In genomic region chr7:143504937-143505297, GRCh38 we compare ENCODE assay signal across 22 cellular contexts. TPM values are rescaled to one million over a fixed set of nuclear protein-coding genes. Genes with fewer than 3 reads are reported as not detected.
DNase-seq lines count a peak whose midpoint lies in the region; ATAC-seq and TF ChIP-seq lines count a peak whose summit lies in the region.
"Had no signal": no experiment of that assay in that cellular context is flagged by ENCODE, and none has a peak within 500 bp of the region (broad histone marks: within the 10 kb centered on the region; RNA-seq: fewer than 3 reads in every experiment).

No MANE protein-coding gene starts in this region.

- H3F3A ChIP-seq in SK-N-SH (replicated peaks; ENCODE audit: insufficient read depth): peaks cover 38% of the 10 kb centered on the region

- H3K9me3 ChIP-seq in A673 (ENCODE audit: low read depth, low read length, poor library complexity, severe bottlenecking): no peaks in the 10 kb centered on the region
- H3K9me3 ChIP-seq in Karpas-422 (ENCODE audit: low read length): no peaks in the 10 kb centered on the region
- no peaks in the 10 kb centered on the region for H3K9me3 ChIP-seq in SK-N-SH
- H3K9me3 ChIP-seq in fibroblast of lung (ENCODE audit: control insufficient read depth, insufficient read depth, low read depth, low read length): no peaks in the 10 kb centered on the region
- H3K9me3 ChIP-seq in stomach: no peaks in the 10 kb centered on the region
- H3K9me3 ChIP-seq: A549, ascending aorta, esophagus squamous epithelium, prostate gland, thoracic aorta had no signal

- H3K79me2 ChIP-seq in Karpas-422 (ENCODE audit: low read length) (no peaks in the 10 kb centered on the region), SK-N-SH (ENCODE audit: insufficient read depth) (no peaks in the 10 kb centered on the region), fibroblast of lung (ENCODE audit: control insufficient read depth, insufficient read depth, low read length) (no peaks in the 10 kb centered on the region)

- H3K4me2 ChIP-seq in Karpas-422 (ENCODE audit: low read depth, low read length, poor library complexity, severe bottlenecking): no peak overlapping the region
- H3K4me2 ChIP-seq in SK-N-SH: no peak overlapping the region
- H3K4me2 ChIP-seq in fibroblast of lung (ENCODE audit: extremely low read depth, insufficient read depth, low read length): no peak overlapping the region
- H3K4me2 ChIP-seq: A549 had no signal

- no TSS peak for BruUV-seq in A673 (replicated peaks; lab: Mats Ljungman, UMichigan)

- no peak for TF ChIP-seq EP300 in SK-N-SH (IDR thresholded peaks at IDR 0.05; ENCODE audit: borderline replicate concordance in 1 of 2, low read depth in 1 of 2, low read length in 1 of 2)
- no peak for TF ChIP-seq EP300 in stomach (IDR thresholded peaks at IDR 0.05)

- H3K4me1 ChIP-seq in A673 (ENCODE audit: insufficient read depth, low read length, poor library complexity, severe bottlenecking) (no peaks in the 10 kb centered on the region), Karpas-422 (ENCODE audit: low read length) (peaks cover 9% of the 10 kb centered on the region), SK-N-SH (ENCODE audit: control insufficient read depth in 1 of 2, insufficient read depth in 2 of 2, low read depth in 1 of 2, low read length in 1 of 2) (peaks cover 9 to 16% of the 10 kb centered on the region in 2 experiments; a peak in 2 of 4 replicates), fibroblast of lung (ENCODE audit: control insufficient read depth, extremely low read depth, insufficient read depth, low read length) (no peaks in the 10 kb centered on the region), stomach (no peaks in the 10 kb centered on the region)
- H3K4me1 ChIP-seq: A549, ascending aorta, prostate gland had no signal

- H4K20me1 ChIP-seq in Karpas-422 (ENCODE audit: insufficient read depth, low read depth, low read length) (no peaks in the 10 kb centered on the region), SK-N-SH (ENCODE audit: insufficient read depth) (no peaks in the 10 kb centered on the region), fibroblast of lung (ENCODE audit: control insufficient read depth, extremely low read depth, insufficient read depth, low read length) (no peaks in the 10 kb centered on the region)

- intact Hi-C loops in A673 (cut with micrococcal nuclease; ENCODE audit: unreplicated experiment) (no loop called here), stomach (cut with DNase I; ENCODE audit: low total_unique reads) (no loop called here)

- TF ChIP-seq CTCF in A673 (conservative IDR thresholded peaks at IDR 0.05; ENCODE audit: low read depth, low read length): no peak; the same call in 1 of the 2 replicates
- TF ChIP-seq CTCF in SK-N-SH (IDR thresholded peaks at IDR 0.05): peak; percentile 52
- TF ChIP-seq CTCF in fibroblast of lung (conservative IDR thresholded peaks at IDR 0.05 in 1 of 2, IDR thresholded peaks at IDR 0.05 in 1 of 2; ENCODE audit: low read depth in 1 of 2, low read length in 2 of 2): peak; percentile 6 to 12
- no peak for TF ChIP-seq CTCF in stomach (IDR thresholded peaks at IDR 0.05)

- H3K27ac ChIP-seq in A673 (ENCODE audit: low read depth, low read length, poor library complexity, severe bottlenecking) (no peak overlapping the region), Karpas-422 (ENCODE audit: low read length) (no peak overlapping the region), SK-N-SH (ENCODE audit: low read depth in 2 of 2, low read length in 1 of 2) (peak overlapping the region; percentile 84 to 95), fibroblast of lung (ENCODE audit: insufficient read depth, low read length) (no peak overlapping the region), stomach (no peak overlapping the region)
- H3K27ac ChIP-seq: A549, ascending aorta, esophagus squamous epithelium, prostate gland, thoracic aorta had no signal

- no peaks in the 10 kb centered on the region for H3K36me3 ChIP-seq in A673 (ENCODE audit: insufficient read depth, low read length, poor library complexity, severe bottlenecking)
- H3K36me3 ChIP-seq in Karpas-422 (ENCODE audit: insufficient read depth, low read length): no peaks in the 10 kb centered on the region
- no peaks in the 10 kb centered on the region for H3K36me3 ChIP-seq in SK-N-SH (replicated peaks in 1 of 2; ENCODE audit: control insufficient read depth in 1 of 2, insufficient read depth in 2 of 2, low read length in 1 of 2)
- H3K36me3 ChIP-seq in fibroblast of lung (ENCODE audit: control insufficient read depth, insufficient read depth, low read length): no peaks in the 10 kb centered on the region
- H3K36me3 ChIP-seq in stomach: no peaks in the 10 kb centered on the region
- H3K36me3 ChIP-seq: ascending aorta, esophagus squamous epithelium, prostate gland, thoracic aorta had no signal

- no peak for TF ChIP-seq POLR2A in stomach (IDR thresholded peaks at IDR 0.05)

- H3K9me2 ChIP-seq in Karpas-422 (replicated peaks; ENCODE audit: insufficient read depth, low read length) (no peaks in the 10 kb centered on the region), SK-N-SH (no peaks in the 10 kb centered on the region)

- TF ChIP-seq RAD21 in SK-N-SH (IDR thresholded peaks at IDR 0.05; ENCODE audit: low read length): peak; percentile 35

- H2AFZ ChIP-seq in Karpas-422 (ENCODE audit: low read length) (no peak overlapping the region), SK-N-SH (ENCODE audit: low read depth) (no peak overlapping the region), fibroblast of lung (ENCODE audit: low read length) (no peak overlapping the region)

- CTCF ChIA-PET in A673 (lab: Charles Lee): no interaction called here
- CTCF ChIA-PET in SK-N-SH (lab: Yijun Ruan, JAX): interaction anchor here (1.3 kb wide), 1 partner anchor 14 kb away, joined by 4 read pairs; no protein-coding TSS in a partner anchor

- H3K27me3 ChIP-seq in A673 (replicated peaks; ENCODE audit: insufficient read depth, low read depth, low read length, poor library complexity) (no peaks in the 10 kb centered on the region), Karpas-422 (ENCODE audit: low read length) (no peaks in the 10 kb centered on the region), SK-N-SH (ENCODE audit: insufficient read depth) (no peaks in the 10 kb centered on the region), fibroblast of lung (ENCODE audit: control insufficient read depth, insufficient read depth, low read length) (no peaks in the 10 kb centered on the region), stomach (no peaks in the 10 kb centered on the region)
- H3K27me3 ChIP-seq: ascending aorta, esophagus squamous epithelium had no signal

- DNase-seq in A673 (ENCODE audit: low spot score) (peak; percentile 32), Karpas-422 (peak; percentile 70), SK-N-SH (no peak), fibroblast of lung (ENCODE audit: low read depth in 2 of 2) (peak in 1 of 2 donors; percentile 28), hepatic stellate cell (ENCODE audit: low spot score) (no peak), stomach (no peak), HuH-7.5 (ENCODE audit: low spot score) (no peak)
- DNase-seq: activated CD4-positive, alpha-beta T cell treated with anti-CD3 and anti-CD28 coated beads for 4 hours; effector CD8-positive, alpha-beta T cell; esophagus squamous epithelium; NCI-H1092; NCI-H2029 treated with DMSO at 0.1 percent for 48 hours had no signal

- ATAC-seq in GM21360 (IDR thresholded peaks at IDR 0.05; ENCODE audit: unreplicated experiment): no peak
- ATAC-seq: activated naive CD4-positive, alpha-beta T cell treated with anti-CD3 and anti-CD28 coated beads, Interleukin-2, amount 50 U/mL, for 72 hours; Right ventricle myocardium inferior had no signal

- H3K9ac ChIP-seq in Karpas-422 (ENCODE audit: low read length) (no peak overlapping the region), SK-N-SH (no peak overlapping the region), fibroblast of lung (ENCODE audit: insufficient read depth, low read length) (no peak overlapping the region)

- H3K4me3 ChIP-seq in A673 (ENCODE audit: low read depth, low read length, poor library complexity, severe bottlenecking) (no peak overlapping the region), Karpas-422 (ENCODE audit: low read length) (no peak overlapping the region), SK-N-SH (ENCODE audit: low read depth in 2 of 2, low read length in 1 of 2) (no peak overlapping the region), fibroblast of lung (replicated peaks in 1 of 4; ENCODE audit: control extremely low read depth in 1 of 4, insufficient read depth in 1 of 4, low read depth in 3 of 4, low read length in 4 of 4) (no peak overlapping the region), stomach (no peak overlapping the region)
- H3K4me3 ChIP-seq: A549, ascending aorta, esophagus squamous epithelium, prostate gland, thoracic aorta had no signal

- POLR2A ChIA-PET in A673 (lab: Charles Lee; ENCODE audit: low non-redundant PET) (no interaction called here), SK-N-SH (lab: Yijun Ruan, JAX) (no interaction called here)

TF ChIP-seq in SK-N-SH, 30 proteins besides CTCF, POLR2A, EP300 and RAD21 (continues in another document):
- TF ChIP-seq, protein P1, sequence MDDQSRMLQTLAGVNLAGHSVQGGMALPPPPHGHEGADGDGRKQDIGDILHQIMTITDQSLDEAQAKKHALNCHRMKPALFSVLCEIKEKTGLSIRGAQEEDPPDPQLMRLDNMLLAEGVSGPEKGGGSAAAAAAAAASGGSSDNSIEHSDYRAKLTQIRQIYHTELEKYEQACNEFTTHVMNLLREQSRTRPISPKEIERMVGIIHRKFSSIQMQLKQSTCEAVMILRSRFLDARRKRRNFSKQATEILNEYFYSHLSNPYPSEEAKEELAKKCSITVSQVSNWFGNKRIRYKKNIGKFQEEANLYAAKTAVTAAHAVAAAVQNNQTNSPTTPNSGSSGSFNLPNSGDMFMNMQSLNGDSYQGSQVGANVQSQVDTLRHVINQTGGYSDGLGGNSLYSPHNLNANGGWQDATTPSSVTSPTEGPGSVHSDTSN (IDR thresholded peaks at IDR 0.05): no peak
- no peak for TF ChIP-seq TEAD4 (IDR thresholded peaks at IDR 0.05; ENCODE audit: borderline replicate concordance, insufficient read depth)
- TF ChIP-seq, protein P2, sequence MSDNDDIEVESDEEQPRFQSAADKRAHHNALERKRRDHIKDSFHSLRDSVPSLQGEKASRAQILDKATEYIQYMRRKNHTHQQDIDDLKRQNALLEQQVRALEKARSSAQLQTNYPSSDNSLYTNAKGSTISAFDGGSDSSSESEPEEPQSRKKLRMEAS (IDR thresholded peaks at IDR 0.05; ENCODE audit: low read depth): no peak
- no peak for TF ChIP-seq NFIC (IDR thresholded peaks at IDR 0.05; ENCODE audit: borderline replicate concordance)
- TF ChIP-seq RCOR1 (IDR thresholded peaks at IDR 0.05; ENCODE audit: low read length): no peak
- TF ChIP-seq GATA2 (CRISPR knock-in tag; IDR thresholded peaks at IDR 0.05): no peak

RNA-seq across cellular contexts. Expression of gene TAS2R41, which starts 27.2 kb away (rescaled TPM):
- total RNA-seq in A673 (2021) (not detected in 2 replicates), fibroblast of lung (not detected in 2 replicates), stomach (1 to 10 TPM in 1 of 5 donors, not detected in 4; 1.5 TPM)
- total RNA-seq in Karpas-422 (2014; rRNA removed; shearing (Covaris generic); ENCODE audit: low replicate concordance): not detected in 2 replicates
- polyA plus RNA-seq in SK-N-SH (2012; rRNA removed) (not detected in 2 replicates), fibroblast of lung (not detected in 2 replicates), stomach (not detected)
- not detected in 2 replicates for polyA plus RNA-seq in SK-N-SH (2012; cell fraction: cytosol; rRNA removed)
- not detected in 2 replicates for polyA plus RNA-seq in SK-N-SH (2012; cell fraction: nucleus; rRNA removed)
- polyA plus RNA-seq in fibroblast of lung (2012): not detected in 2 replicates
- not detected in 2 replicates for polyA minus RNA-seq in fibroblast of lung (ENCODE audit: low replicate concordance)
- total RNA-seq: activated naive CD4-positive, alpha-beta T cell treated with anti-CD3 and anti-CD28 coated beads, Interleukin-2, amount 50 U/mL, for 72 hours; ascending aorta; G401; neural crest cell; Right ventricle myocardium inferior had no signal
- polyA plus RNA-seq: A549, CD14-positive monocyte had no signal

Comparison
In these comparisons a context has a peak if more than half of its experiments do, and no peak if none do; other contexts are left out.
1. DNase-seq: peak in A673 (single experiment) and Karpas-422 (single experiment); none in SK-N-SH (single experiment), hepatic stellate cell (single experiment), stomach (single experiment) and HuH-7.5 (single experiment).
2. H3K27ac ChIP-seq: peak in SK-N-SH (2 of 2); none in A673 (single experiment), Karpas-422 (single experiment), fibroblast of lung (single experiment) and stomach (0 of 5).
3. CTCF ChIP-seq: peak in SK-N-SH (single experiment) and fibroblast of lung (2 of 2); none in A673 (single experiment) and stomach (0 of 7).